Comparison of ENCODE assay signal across 13 cellular contexts in genomic region chr10:16565604-16566003, GRCh38. TPM values are rescaled to one million over a fixed set of nuclear protein-coding genes. Genes with fewer than 3 reads are reported as not detected.
"Had no signal": no experiment of that assay in that cellular context is flagged by ENCODE, and none has a peak within 500 bp of the region (broad histone marks: within the 10 kb centered on the region; RNA-seq: fewer than 3 reads in every experiment).

No MANE protein-coding gene starts in this region.

- H3K4me2 ChIP-seq: neural progenitor cell had no signal

- H3K4me3 ChIP-seq: lung, neural progenitor cell had no signal

- H3K36me3 ChIP-seq: neural progenitor cell had no signal

- H3K9ac ChIP-seq: neural progenitor cell had no signal

- H3K4me1 ChIP-seq: neural progenitor cell had no signal

- H3K27ac ChIP-seq: neural progenitor cell had no signal

- H3K27me3 ChIP-seq: neural progenitor cell had no signal

- DNase-seq: activated B cell treated with CpG ODN at 0.5 μM for 24 hours; activated CD4-positive, alpha-beta T cell treated with anti-CD3 and anti-CD28 coated beads for 48 hours; activated CD8-positive, alpha-beta T cell treated with anti-CD3 and anti-CD28 coated beads for 36 hours; activated effector memory CD4-positive, alpha-beta T cell treated with Interleukin-2 at 50 U/mL for 16 hours; activated T-cell treated with anti-CD3 and anti-CD28 coated beads, Interleukin-2, amount 50 U/mL, for 4 hours; effector CD8-positive, alpha-beta T cell; left colon; stimulated activated CD4-positive, alpha-beta T cell treated with anti-CD3 and anti-CD28 coated beads, Interleukin-1b, Interleukin-23, amount 100 ng/mL, for 48 hours; stimulated activated naive CD8-positive, alpha-beta T cell treated with anti-CD3 and anti-CD28 coated beads, Interleukin-15, amount 100 ng/mL, for 72 hours had no signal

RNA-seq across cellular contexts. Expression of gene C1QL3, which starts 43.9 kb away (rescaled TPM):
- total RNA-seq: activated B cell treated with CpG ODN at 0.5 μM for 24 hours; activated T-cell treated with anti-CD3 and anti-CD28 coated beads, Interleukin-2, amount 50 U/mL, for 4 hours; cardiac septum; lung; osteocyte had no signal
